ENCODE assay signal across 27 cellular contexts in the genomic region with DNA sequence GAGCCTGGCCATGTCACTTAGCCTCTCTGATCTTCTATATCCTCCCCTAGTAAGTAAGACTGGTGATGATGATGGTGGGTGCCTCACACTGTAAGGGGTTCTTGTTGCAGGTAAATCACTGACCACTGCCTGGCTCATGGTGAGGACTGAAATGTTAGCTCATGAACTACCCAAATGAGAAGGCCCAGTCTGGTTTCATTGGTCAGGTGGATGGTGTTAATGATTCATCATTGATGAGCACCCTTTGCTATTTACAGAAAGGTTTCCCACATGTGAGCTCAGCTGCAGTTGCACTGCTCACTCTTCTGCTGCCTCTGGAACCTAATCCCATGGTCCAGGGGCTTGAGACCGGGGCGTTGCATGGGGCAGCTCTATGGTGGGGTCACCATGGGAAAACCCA.
"Had no signal": no experiment of that assay in that cellular context is flagged by ENCODE, and none has a peak within 500 bp of the region (broad histone marks: within the 10 kb centered on the region; RNA-seq: fewer than 3 reads in every experiment).

No MANE protein-coding gene starts in this region.

- H3K4me2 ChIP-seq: neural progenitor cell, smooth muscle cell had no signal

- H3K27ac ChIP-seq: heart left ventricle, lower lobe of right lung, neural progenitor cell, pancreas, prostate gland, right lobe of liver, suprapubic skin, thoracic aorta, tibial artery, upper lobe of right lung had no signal

- H3K27me3 ChIP-seq: neural progenitor cell, pancreas, right lobe of liver, suprapubic skin, upper lobe of right lung had no signal

- H2AFZ ChIP-seq: neural progenitor cell had no signal

- H3K4me3 Mint-ChIP-seq: naive thymus-derived CD8-positive, alpha-beta T cell; nephron progenitor cell; neural progenitor cell; stimulated activated memory B cell treated with anti-CD40 and anti-IgM and Interleukin-4, amounts not matched to agents 10 μg/mL and 1 μg/mL and 100 μg/mL, for 72 hours had no signal

- H3K4me1 Mint-ChIP-seq: stimulated activated memory B cell treated with anti-CD40 and anti-IgM and Interleukin-4, amounts not matched to agents 10 μg/mL and 1 μg/mL and 100 μg/mL, for 72 hours had no signal

- DNase-seq: heart left ventricle; hypothalamus; islet precursor cell; left cardiac atrium; lower lobe of right lung; mammary epithelial cell; mesenchymal stem cell; naive thymus-derived CD8-positive, alpha-beta T cell; nephron progenitor cell; pancreas; posterior cingulate gyrus; right lobe of liver; stimulated activated CD4-positive, alpha-beta T cell treated with anti-CD3 and anti-CD28 coated beads, Interleukin-1b, Interleukin-23, amount 100 ng/mL, for 48 hours; stimulated activated CD4-positive, alpha-beta T cell treated with anti-CD3 and anti-CD28 coated beads, Interleukin-2, amount 100 ng/mL, for 48 hours; stimulated activated CD4-positive, alpha-beta T cell treated with anti-CD3 and anti-CD28 coated beads, Interleukin-4, amount 100 ng/mL, for 4 hours; stimulated activated CD8-positive, alpha-beta memory T cell treated with anti-CD3 and anti-CD28 coated beads, Interleukin-4, amount 100 ng/mL, for 48 hours; stimulated activated naive CD4-positive, alpha-beta T cell treated with Interleukin-2 at 50 U/mL for 16 hours; tibial artery; trophoblast cell; upper lobe of right lung had no signal

- ATAC-seq: heart left ventricle; left cardiac atrium; left lobe of liver; lower lobe of right lung; naive thymus-derived CD8-positive, alpha-beta T cell; pancreas; right lobe of liver; stimulated activated memory B cell treated with anti-CD40 and anti-IgM and Interleukin-4, amounts not matched to agents 10 μg/mL and 1 μg/mL and 100 μg/mL, for 72 hours; upper lobe of right lung had no signal

- H3K9ac ChIP-seq: neural progenitor cell had no signal

- H3K9me3 ChIP-seq: lower lobe of right lung, pancreas, prostate gland, right lobe of liver, suprapubic skin, thoracic aorta, tibial artery, upper lobe of right lung had no signal

- H3K4me3 ChIP-seq: heart left ventricle, lower lobe of right lung, neural progenitor cell, pancreas, prostate gland, right lobe of liver, smooth muscle cell, suprapubic skin, thoracic aorta, tibial artery, upper lobe of right lung had no signal

- H3K36me3 ChIP-seq: heart left ventricle, lower lobe of right lung, neural progenitor cell, pancreas, prostate gland, right lobe of liver, suprapubic skin, thoracic aorta, tibial artery, upper lobe of right lung had no signal

- H3K27ac Mint-ChIP-seq: naive thymus-derived CD8-positive, alpha-beta T cell; nephron progenitor cell; neural progenitor cell; stimulated activated memory B cell treated with anti-CD40 and anti-IgM and Interleukin-4, amounts not matched to agents 10 μg/mL and 1 μg/mL and 100 μg/mL, for 72 hours had no signal

- H3K4me1 ChIP-seq: heart left ventricle, lower lobe of right lung, neural progenitor cell, pancreas, prostate gland, right lobe of liver, suprapubic skin, upper lobe of right lung had no signal

- H3K36me3 Mint-ChIP-seq: neural progenitor cell; stimulated activated memory B cell treated with anti-CD40 and anti-IgM and Interleukin-4, amounts not matched to agents 10 μg/mL and 1 μg/mL and 100 μg/mL, for 72 hours had no signal
